2 cellular contexts compared by ENCODE assay signal in genomic region chr17:7334938-7335538, GRCh38.
TF ChIP-seq lines count a peak whose summit lies in the region.

No MANE protein-coding gene starts in this region.

TF ChIP-seq in GM23338, 12 proteins besides CTCF, POLR2A, EP300 and RAD21 (continued from another document):
- TF ChIP-seq, protein P1, sequence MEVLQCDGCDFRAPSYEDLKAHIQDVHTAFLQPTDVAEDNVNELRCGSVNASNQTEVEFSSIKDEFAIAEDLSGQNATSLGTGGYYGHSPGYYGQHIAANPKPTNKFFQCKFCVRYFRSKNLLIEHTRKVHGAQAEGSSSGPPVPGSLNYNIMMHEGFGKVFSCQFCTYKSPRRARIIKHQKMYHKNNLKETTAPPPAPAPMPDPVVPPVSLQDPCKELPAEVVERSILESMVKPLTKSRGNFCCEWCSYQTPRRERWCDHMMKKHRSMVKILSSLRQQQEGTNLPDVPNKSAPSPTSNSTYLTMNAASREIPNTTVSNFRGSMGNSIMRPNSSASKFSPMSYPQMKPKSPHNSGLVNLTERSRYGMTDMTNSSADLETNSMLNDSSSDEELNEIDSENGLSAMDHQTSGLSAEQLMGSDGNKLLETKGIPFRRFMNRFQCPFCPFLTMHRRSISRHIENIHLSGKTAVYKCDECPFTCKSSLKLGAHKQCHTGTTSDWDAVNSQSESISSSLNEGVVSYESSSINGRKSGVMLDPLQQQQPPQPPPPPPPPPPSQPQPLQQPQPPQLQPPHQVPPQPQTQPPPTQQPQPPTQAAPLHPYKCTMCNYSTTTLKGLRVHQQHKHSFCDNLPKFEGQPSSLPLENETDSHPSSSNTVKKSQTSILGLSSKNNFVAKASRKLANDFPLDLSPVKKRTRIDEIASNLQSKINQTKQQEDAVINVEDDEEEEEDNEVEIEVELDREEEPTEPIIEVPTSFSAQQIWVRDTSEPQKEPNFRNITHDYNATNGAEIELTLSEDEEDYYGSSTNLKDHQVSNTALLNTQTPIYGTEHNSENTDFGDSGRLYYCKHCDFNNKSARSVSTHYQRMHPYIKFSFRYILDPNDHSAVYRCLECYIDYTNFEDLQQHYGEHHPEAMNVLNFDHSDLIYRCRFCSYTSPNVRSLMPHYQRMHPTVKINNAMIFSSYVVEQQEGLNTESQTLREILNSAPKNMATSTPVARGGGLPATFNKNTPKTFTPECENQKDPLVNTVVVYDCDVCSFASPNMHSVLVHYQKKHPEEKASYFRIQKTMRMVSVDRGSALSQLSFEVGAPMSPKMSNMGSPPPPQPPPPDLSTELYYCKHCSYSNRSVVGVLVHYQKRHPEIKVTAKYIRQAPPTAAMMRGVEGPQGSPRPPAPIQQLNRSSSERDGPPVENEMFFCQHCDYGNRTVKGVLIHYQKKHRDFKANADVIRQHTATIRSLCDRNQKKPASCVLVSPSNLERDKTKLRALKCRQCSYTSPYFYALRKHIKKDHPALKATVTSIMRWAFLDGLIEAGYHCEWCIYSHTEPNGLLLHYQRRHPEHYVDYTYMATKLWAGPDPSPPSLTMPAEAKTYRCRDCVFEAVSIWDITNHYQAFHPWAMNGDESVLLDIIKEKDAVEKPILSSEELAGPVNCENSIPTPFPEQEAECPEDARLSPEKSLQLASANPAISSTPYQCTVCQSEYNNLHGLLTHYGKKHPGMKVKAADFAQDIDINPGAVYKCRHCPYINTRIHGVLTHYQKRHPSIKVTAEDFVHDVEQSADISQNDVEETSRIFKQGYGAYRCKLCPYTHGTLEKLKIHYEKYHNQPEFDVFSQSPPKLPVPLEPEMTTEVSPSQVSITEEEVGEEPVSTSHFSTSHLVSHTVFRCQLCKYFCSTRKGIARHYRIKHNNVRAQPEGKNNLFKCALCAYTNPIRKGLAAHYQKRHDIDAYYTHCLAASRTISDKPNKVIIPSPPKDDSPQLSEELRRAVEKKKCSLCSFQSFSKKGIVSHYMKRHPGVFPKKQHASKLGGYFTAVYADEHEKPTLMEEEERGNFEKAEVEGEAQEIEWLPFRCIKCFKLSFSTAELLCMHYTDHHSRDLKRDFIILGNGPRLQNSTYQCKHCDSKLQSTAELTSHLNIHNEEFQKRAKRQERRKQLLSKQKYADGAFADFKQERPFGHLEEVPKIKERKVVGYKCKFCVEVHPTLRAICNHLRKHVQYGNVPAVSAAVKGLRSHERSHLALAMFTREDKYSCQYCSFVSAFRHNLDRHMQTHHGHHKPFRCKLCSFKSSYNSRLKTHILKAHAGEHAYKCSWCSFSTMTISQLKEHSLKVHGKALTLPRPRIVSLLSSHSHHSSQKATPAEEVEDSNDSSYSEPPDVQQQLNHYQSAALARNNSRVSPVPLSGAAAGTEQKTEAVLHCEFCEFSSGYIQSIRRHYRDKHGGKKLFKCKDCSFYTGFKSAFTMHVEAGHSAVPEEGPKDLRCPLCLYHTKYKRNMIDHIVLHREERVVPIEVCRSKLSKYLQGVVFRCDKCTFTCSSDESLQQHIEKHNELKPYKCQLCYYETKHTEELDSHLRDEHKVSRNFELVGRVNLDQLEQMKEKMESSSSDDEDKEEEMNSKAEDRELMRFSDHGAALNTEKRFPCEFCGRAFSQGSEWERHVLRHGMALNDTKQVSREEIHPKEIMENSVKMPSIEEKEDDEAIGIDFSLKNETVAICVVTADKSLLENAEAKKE (CRISPR knock-in tag; IDR thresholded peaks at IDR 0.05) = no peak
- TF ChIP-seq ETS1 (IDR thresholded peaks at IDR 0.05) (no peak), STAT1 (IDR thresholded peaks at IDR 0.05; ENCODE audit: unreplicated experiment) (no peak), CREB1 (CRISPR knock-in tag; IDR thresholded peaks at IDR 0.05; ENCODE audit: low read depth) (no peak), ZNF114 (CRISPR knock-in tag; IDR thresholded peaks at IDR 0.05) (no peak), NANOG (IDR thresholded peaks at IDR 0.05; ENCODE audit: borderline replicate concordance) (no peak), JUNB (IDR thresholded peaks at IDR 0.05; ENCODE audit: unreplicated experiment) (no peak), EZH2 (IDR thresholded peaks at IDR 0.05; ENCODE audit: low read depth, unreplicated experiment) (no peak), EZH2phosphoT487 (IDR thresholded peaks at IDR 0.05; ENCODE audit: unreplicated experiment) (no peak)
- TF ChIP-seq, protein P2, sequence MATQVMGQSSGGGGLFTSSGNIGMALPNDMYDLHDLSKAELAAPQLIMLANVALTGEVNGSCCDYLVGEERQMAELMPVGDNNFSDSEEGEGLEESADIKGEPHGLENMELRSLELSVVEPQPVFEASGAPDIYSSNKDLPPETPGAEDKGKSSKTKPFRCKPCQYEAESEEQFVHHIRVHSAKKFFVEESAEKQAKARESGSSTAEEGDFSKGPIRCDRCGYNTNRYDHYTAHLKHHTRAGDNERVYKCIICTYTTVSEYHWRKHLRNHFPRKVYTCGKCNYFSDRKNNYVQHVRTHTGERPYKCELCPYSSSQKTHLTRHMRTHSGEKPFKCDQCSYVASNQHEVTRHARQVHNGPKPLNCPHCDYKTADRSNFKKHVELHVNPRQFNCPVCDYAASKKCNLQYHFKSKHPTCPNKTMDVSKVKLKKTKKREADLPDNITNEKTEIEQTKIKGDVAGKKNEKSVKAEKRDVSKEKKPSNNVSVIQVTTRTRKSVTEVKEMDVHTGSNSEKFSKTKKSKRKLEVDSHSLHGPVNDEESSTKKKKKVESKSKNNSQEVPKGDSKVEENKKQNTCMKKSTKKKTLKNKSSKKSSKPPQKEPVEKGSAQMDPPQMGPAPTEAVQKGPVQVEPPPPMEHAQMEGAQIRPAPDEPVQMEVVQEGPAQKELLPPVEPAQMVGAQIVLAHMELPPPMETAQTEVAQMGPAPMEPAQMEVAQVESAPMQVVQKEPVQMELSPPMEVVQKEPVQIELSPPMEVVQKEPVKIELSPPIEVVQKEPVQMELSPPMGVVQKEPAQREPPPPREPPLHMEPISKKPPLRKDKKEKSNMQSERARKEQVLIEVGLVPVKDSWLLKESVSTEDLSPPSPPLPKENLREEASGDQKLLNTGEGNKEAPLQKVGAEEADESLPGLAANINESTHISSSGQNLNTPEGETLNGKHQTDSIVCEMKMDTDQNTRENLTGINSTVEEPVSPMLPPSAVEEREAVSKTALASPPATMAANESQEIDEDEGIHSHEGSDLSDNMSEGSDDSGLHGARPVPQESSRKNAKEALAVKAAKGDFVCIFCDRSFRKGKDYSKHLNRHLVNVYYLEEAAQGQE (IDR thresholded peaks at IDR 0.05; ENCODE audit: unreplicated experiment) = no peak

TF ChIP-seq in WTC11, 78 proteins besides CTCF, POLR2A, EP300 and RAD21 (continued from another document):
- TF ChIP-seq, protein P3, sequence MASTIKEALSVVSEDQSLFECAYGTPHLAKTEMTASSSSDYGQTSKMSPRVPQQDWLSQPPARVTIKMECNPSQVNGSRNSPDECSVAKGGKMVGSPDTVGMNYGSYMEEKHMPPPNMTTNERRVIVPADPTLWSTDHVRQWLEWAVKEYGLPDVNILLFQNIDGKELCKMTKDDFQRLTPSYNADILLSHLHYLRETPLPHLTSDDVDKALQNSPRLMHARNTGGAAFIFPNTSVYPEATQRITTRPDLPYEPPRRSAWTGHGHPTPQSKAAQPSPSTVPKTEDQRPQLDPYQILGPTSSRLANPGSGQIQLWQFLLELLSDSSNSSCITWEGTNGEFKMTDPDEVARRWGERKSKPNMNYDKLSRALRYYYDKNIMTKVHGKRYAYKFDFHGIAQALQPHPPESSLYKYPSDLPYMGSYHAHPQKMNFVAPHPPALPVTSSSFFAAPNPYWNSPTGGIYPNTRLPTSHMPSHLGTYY (CRISPR knock-in tag; IDR thresholded peaks at IDR 0.05) = no peak
- no peak for TF ChIP-seq ATF3 (CRISPR knock-in tag; conservative IDR thresholded peaks at IDR 0.05)
- TF ChIP-seq JAZF1 (CRISPR knock-in tag; IDR thresholded peaks at IDR 0.05) = no peak
